ENCODE assay signal across 9 cellular contexts in the genomic region with DNA sequence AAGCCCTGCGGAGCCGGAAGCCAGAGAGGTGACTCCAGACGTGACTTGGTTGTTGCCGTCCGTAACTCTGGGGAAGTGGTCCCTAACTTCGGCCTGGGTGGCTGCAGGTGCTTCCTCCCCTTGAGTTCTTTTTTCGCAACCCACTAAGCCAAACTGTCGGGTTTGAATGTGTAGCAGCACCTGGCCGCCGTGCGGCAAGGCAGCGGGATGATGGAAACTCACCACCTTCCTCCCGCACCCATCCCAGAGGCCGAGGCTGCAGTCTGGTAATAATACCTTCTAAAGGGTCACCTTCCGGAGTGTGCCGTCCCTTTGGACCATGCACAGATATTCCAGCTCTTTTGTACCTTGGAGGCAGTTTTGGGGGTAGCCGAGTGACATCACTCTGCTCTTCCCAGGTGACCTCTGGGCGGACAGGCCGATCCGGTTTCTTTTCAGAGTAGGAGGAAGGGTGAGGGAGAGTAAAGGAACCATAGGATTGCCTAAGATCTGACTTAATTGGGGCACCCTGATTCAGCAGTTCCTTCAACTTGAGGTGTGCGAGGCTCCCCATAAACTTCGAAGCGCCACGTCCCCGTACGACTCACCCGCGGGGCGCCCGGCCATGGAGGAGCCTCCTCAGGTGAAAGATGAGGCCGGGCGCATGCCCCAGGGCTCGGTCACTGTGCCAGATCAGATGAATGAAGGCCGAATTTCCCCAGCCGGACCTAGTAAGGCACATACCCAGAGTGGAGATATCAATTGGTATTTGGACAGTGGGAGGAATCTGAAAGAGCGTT. TPM values are rescaled to one million over a fixed set of nuclear protein-coding genes. Genes with fewer than 3 reads are reported as not detected.
DNase-seq lines count a peak whose midpoint lies in the region; ATAC-seq lines count a peak whose summit lies in the region.
"Had no signal": no experiment of that assay in that cellular context is flagged by ENCODE, and none has a peak within 500 bp of the region (broad histone marks: within the 10 kb centered on the region; RNA-seq: fewer than 3 reads in every experiment).

No MANE protein-coding gene starts in this region.

- H3K27me3 ChIP-seq in muscle layer of duodenum (ENCODE audit: low read depth, low read length), result peaks cover 9% of the 10 kb centered on the region
- H3K27me3 ChIP-seq: BLaER1 treated with 17β-estradiol and CSF1 and Interleukin-3, amounts not matched to agents 10 nM and 100 nM had no signal

- DNase-seq in NCI-H2171 treated with DMSO at 0.1 percent for 48 hours (lab: John Stamatoyannopoulos, UW) (peak; percentile 37), NCI-H2171 (lab: John Stamatoyannopoulos, UW) (no peak), cerebellum (ENCODE audit: low spot score) (peak; percentile 45), AML-193 (lab: John Stamatoyannopoulos, UW) (no peak), NCI-H526 treated with DMSO at 0.1 percent for 48 hours (lab: John Stamatoyannopoulos, UW) (no peak), SW480 (ENCODE audit: low spot score) (no peak)

- no peaks in the 10 kb centered on the region for H3K36me3 ChIP-seq in muscle layer of duodenum (ENCODE audit: control insufficient read depth in 1 of 2, insufficient read depth in 2 of 2, low read length in 2 of 2)
- H3K36me3 ChIP-seq: BLaER1 treated with 17β-estradiol and CSF1 and Interleukin-3, amounts not matched to agents 10 nM and 100 nM had no signal

- H3K4me1 ChIP-seq in muscle layer of duodenum (ENCODE audit: control insufficient read depth in 1 of 2, insufficient read depth in 2 of 2, low read length in 2 of 2), result peaks cover 0 to 8% of the 10 kb centered on the region in 2 donors
- H3K4me1 ChIP-seq: BLaER1 treated with 17β-estradiol and CSF1 and Interleukin-3, amounts not matched to agents 10 nM and 100 nM had no signal

- peak overlapping the region; percentile 74 for H3K27ac ChIP-seq in muscle layer of duodenum (ENCODE audit: low read length)
- H3K27ac ChIP-seq: BLaER1 treated with 17β-estradiol and CSF1 and Interleukin-3, amounts not matched to agents 10 nM and 100 nM had no signal

- no peaks in the 10 kb centered on the region for H3K9me3 ChIP-seq in muscle layer of duodenum (ENCODE audit: control insufficient read depth in 1 of 2, low read length in 2 of 2)

- peak overlapping the region; percentile 7 to 73 for H3K4me3 ChIP-seq in muscle layer of duodenum (ENCODE audit: low read depth in 1 of 2, low read length in 2 of 2)
- H3K4me3 ChIP-seq: BLaER1 treated with 17β-estradiol and CSF1 and Interleukin-3, amounts not matched to agents 10 nM and 100 nM had no signal

- ATAC-seq in HG03280 (IDR thresholded peaks at IDR 0.05; ENCODE audit: unreplicated experiment), result peak; percentile 69

RNA-seq across cellular contexts. Expression of gene KCNK1, which starts 1.0 kb away (rescaled TPM):
- total RNA-seq in cerebellum, result 45.4 TPM

Comparison
In these comparisons a context has a peak if more than half of its experiments do, and no peak if none do; other contexts are left out.
1. DNase-seq: peak in NCI-H2171 treated with DMSO at 0.1 percent for 48 hours (single experiment) and cerebellum (single experiment); none in NCI-H2171 (single experiment), AML-193 (0 of 2), NCI-H526 treated with DMSO at 0.1 percent for 48 hours (single experiment) and SW480 (single experiment).